ENCODE assay signal across 8 cellular contexts in the genomic region with DNA sequence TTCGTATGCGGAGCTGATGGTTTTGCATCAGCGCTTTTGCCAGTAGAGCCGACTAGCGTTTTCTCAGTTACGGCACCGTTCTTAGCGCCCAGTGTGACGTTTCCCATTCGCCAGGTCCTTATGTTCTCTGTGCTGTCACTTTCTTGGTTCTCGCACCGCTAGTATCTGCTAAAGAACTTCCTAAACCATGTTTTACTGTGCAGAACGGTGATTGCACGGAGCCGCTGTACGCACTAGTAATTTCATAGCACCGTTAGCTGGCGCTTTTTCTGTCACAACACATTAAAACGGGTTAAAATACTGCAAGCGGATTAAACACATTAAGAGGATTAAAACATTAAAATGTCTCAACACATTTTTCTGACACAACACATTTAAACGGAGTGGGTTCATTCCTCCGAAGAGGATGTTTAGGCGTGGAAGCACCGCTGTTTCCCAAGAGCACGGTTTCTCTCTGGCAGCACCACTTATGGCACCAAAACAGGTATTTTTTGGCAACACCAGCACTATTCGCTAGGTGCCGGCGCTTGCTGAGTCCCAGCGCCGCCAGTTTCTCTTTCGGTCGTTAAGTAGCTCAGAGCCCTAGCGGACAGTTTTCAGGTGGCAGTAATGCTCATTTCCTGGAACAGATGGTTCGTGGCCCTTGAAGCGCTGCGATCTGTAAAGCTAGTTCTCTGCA. TPM values are rescaled to one million over a fixed set of nuclear protein-coding genes. Genes with fewer than 3 reads are reported as not detected.
DNase-seq lines count a peak whose midpoint lies in the region; ATAC-seq and TF ChIP-seq lines count a peak whose summit lies in the region.

No MANE protein-coding gene starts in this region.

- H3K9me3 ChIP-seq in DND-41 (ENCODE audit: insufficient read depth, low read length, severe bottlenecking), result no peaks in the 10 kb centered on the region
- no peaks in the 10 kb centered on the region for H3K9me3 ChIP-seq in aorta (ENCODE audit: control insufficient read depth, low read length)

- H3K27me3 Mint-ChIP-seq in IgD-negative memory B cell, result no peaks in the 10 kb centered on the region
- no peaks in the 10 kb centered on the region for H3K27me3 Mint-ChIP-seq in activated T-cell treated with anti-CD3 and anti-CD28 coated beads, Interleukin-2, amount 50 U/mL, for 72 hours (ENCODE audit: low read depth)

- H3K36me3 ChIP-seq in DND-41 (ENCODE audit: insufficient read depth, low read length), result no peaks in the 10 kb centered on the region
- no peaks in the 10 kb centered on the region for H3K36me3 ChIP-seq in aorta (ENCODE audit: control insufficient read depth in 1 of 2, insufficient read depth in 2 of 2, low read length in 1 of 2)

- H3K4me3 ChIP-seq in DND-41 (ENCODE audit: low read depth in 1 of 2, low read length in 2 of 2), result peak overlapping the region; percentile 61 to 69
- H3K4me3 ChIP-seq in fibroblast of the aortic adventitia (ENCODE audit: low read depth, low read length), result peak overlapping the region; percentile 57
- no peak overlapping the region for H3K4me3 ChIP-seq in aorta (ENCODE audit: low read length in 2 of 2)

- H4K20me1 ChIP-seq in DND-41 (ENCODE audit: insufficient read depth, low read length), result no peaks in the 10 kb centered on the region

- H3K27me3 ChIP-seq in DND-41 (ENCODE audit: insufficient read depth, low read length, poor library complexity), result no peaks in the 10 kb centered on the region
- no peaks in the 10 kb centered on the region for H3K27me3 ChIP-seq in aorta (ENCODE audit: control insufficient read depth in 1 of 2, insufficient read depth in 2 of 2, low read length in 1 of 2)

- H3K36me3 Mint-ChIP-seq in IgD-negative memory B cell, result no peaks in the 10 kb centered on the region
- peaks cover 2 to 3% of the 10 kb centered on the region in 2 donors for H3K36me3 Mint-ChIP-seq in activated T-cell treated with anti-CD3 and anti-CD28 coated beads, Interleukin-2, amount 50 U/mL, for 72 hours (ENCODE audit: insufficient read depth in 2 of 2)

- peak; percentile 68 for TF ChIP-seq CTCF in DND-41 (IDR thresholded peaks at IDR 0.05; ENCODE audit: borderline replicate concordance, extremely low read depth, low read length, poor library complexity, severe bottlenecking)
- peak; percentile 59 for TF ChIP-seq CTCF in fibroblast of the aortic adventitia (IDR thresholded peaks at IDR 0.05; ENCODE audit: insufficient read depth, low read length)

- H3K79me2 ChIP-seq in DND-41 (ENCODE audit: insufficient read depth, low read length), result peaks cover 89% of the 10 kb centered on the region

- WGBS in aorta, 2 donors, result 45 to 55% methylated on average over 36 of the region's 36 CpGs

- ATAC-seq in DND-41 (ENCODE audit: insufficient read depth, low read depth) (peak; percentile 71), GM21576 (IDR thresholded peaks at IDR 0.05; ENCODE audit: unreplicated experiment) (peak; percentile 72), aorta (ENCODE audit: low FRiP score) (peak; percentile 56)
- ATAC-seq in activated T-cell treated with anti-CD3 and anti-CD28 coated beads, Interleukin-2, amount 50 U/mL, for 72 hours (replicated peaks in 1 of 2), result peak; percentile 74 to 75

- H3K4me1 Mint-ChIP-seq in IgD-negative memory B cell, result peaks cover 16 to 32% (median 29%) of the 10 kb centered on the region in 3 donors
- peaks cover 38% of the 10 kb centered on the region for H3K4me1 Mint-ChIP-seq in activated T-cell treated with anti-CD3 and anti-CD28 coated beads, Interleukin-2, amount 50 U/mL, for 72 hours (ENCODE audit: low read depth)

- H3K4me3 Mint-ChIP-seq in IgD-negative memory B cell, result peak overlapping the region; percentile 95 to 100 (median 99)
- peak overlapping the region; percentile 86 to 96 for H3K4me3 Mint-ChIP-seq in activated T-cell treated with anti-CD3 and anti-CD28 coated beads, Interleukin-2, amount 50 U/mL, for 72 hours

- peak overlapping the region; percentile 48 for H2AFZ ChIP-seq in DND-41 (ENCODE audit: low read depth, low read length)

- peak overlapping the region; percentile 95 for H3K27ac ChIP-seq in DND-41 (ENCODE audit: low read length)
- H3K27ac ChIP-seq in aorta (ENCODE audit: low read depth in 1 of 2, low read length in 2 of 2), result no peak overlapping the region

- peak overlapping the region; percentile 99 to 100 (median 100) for H3K27ac Mint-ChIP-seq in IgD-negative memory B cell
- H3K27ac Mint-ChIP-seq in activated T-cell treated with anti-CD3 and anti-CD28 coated beads, Interleukin-2, amount 50 U/mL, for 72 hours, result peak overlapping the region; percentile 98

- H3K9me3 Mint-ChIP-seq in IgD-negative memory B cell, result no peaks in the 10 kb centered on the region
- no peaks in the 10 kb centered on the region for H3K9me3 Mint-ChIP-seq in activated T-cell treated with anti-CD3 and anti-CD28 coated beads, Interleukin-2, amount 50 U/mL, for 72 hours

- H3K4me1 ChIP-seq in DND-41 (ENCODE audit: insufficient read depth, low read length) (peaks cover 39% of the 10 kb centered on the region), aorta (ENCODE audit: control insufficient read depth in 1 of 2, insufficient read depth in 2 of 2, low read length in 2 of 2) (no peaks in the 10 kb centered on the region)

- intact Hi-C loops in aorta (cut with DNase I), result loop anchor here in 1 of 2 donors (2.0 kb wide), 1 partner anchor 23 kb away; no protein-coding TSS in a partner anchor

- H3K9ac ChIP-seq in DND-41 (ENCODE audit: low read depth, low read length), result peak overlapping the region; percentile 83

- peak; percentile 86 for DNase-seq in DND-41
- DNase-seq in OCI-M2 (lab: John Stamatoyannopoulos, UW; ENCODE audit: unreplicated experiment), result peak; percentile 28
- peak; percentile 82 to 88 for DNase-seq in activated T-cell treated with anti-CD3 and anti-CD28 coated beads, Interleukin-2, amount 50 U/mL, for 72 hours
- peak; percentile 78 for DNase-seq in fibroblast of the aortic adventitia (ENCODE audit: low read depth)
- peak; percentile 53 for DNase-seq in pons (ENCODE audit: low spot score)
- peak in 1 of 2 donors; percentile 81 for DNase-seq in aorta

- H3K4me2 ChIP-seq in DND-41 (ENCODE audit: insufficient read depth, low read length), result peak overlapping the region; percentile 90

RNA-seq across cellular contexts. Expression of gene ANXA2R, which starts 20.4 kb away (rescaled TPM):
- polyA plus RNA-seq in IgD-negative memory B cell, result 42.9 TPM
- 10 to 100 TPM in 1 of 2 donors, 1 to 10 TPM in 1; 9.9 to 10.0 TPM for total RNA-seq in activated T-cell treated with anti-CD3 and anti-CD28 coated beads, Interleukin-2, amount 50 U/mL, for 72 hours
- total RNA-seq in fibroblast of the aortic adventitia (ENCODE audit: low replicate concordance), result 3.0 and 3.4 TPM in 2 replicates
- 1 to 10 TPM; 2.7 to 6.4 TPM for total RNA-seq in aorta
- polyA plus RNA-seq in aorta, result 1 to 10 TPM in 1 of 2 donors, under 1 TPM in 1; 0.38 to 3.6 TPM

Comparison
In these comparisons a context has a peak if more than half of its experiments do, and no peak if none do; other contexts are left out.
1. H3K4me3 ChIP-seq: peak in DND-41 (2 of 2) and fibroblast of the aortic adventitia (single experiment); none in aorta (0 of 2).
2. Peak in every context shown above with its lines, with median percentiles within 50 percentile points of each other: ATAC-seq.